In the genomic region with DNA sequence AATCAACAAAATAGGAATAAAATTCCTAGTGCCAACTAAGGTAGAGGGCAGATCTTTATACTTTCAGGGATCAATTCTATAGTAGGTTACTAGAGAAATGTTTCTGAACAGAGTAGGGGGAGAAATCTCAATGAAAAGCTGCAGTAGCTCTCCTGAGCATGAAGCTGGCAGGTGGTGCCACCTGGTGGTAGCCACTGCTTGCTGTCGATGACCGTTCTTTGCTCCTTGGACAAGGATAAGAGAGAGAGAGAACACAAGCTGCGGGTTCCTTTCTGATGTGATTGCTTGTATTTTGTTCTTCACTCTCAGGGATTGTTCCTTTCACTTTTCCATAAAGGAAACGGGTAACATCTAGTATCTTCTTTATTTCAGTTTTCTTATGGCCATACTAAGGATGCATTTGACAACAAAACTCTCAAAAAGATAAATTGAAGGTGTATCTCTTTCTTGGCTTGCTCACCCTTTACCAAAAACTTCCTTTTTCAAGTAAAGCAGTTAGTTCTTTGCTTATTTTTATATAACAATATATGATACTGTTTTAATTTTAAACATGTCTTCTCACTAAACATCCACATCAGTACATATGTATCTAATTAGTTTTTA, we compare ENCODE assay signal across 8 cellular contexts. TPM values are rescaled to one million over a fixed set of nuclear protein-coding genes. Genes with fewer than 3 reads are reported as not detected.
DNase-seq lines count a peak whose midpoint lies in the region; ATAC-seq, FAIRE-seq and TF ChIP-seq lines count a peak whose summit lies in the region.

No MANE protein-coding gene starts in this region.

- TF ChIP-seq RAD21 in H1 (IDR thresholded peaks at IDR 0.05 in 1 of 2, conservative IDR thresholded peaks at IDR 0.05 in 1 of 2; ENCODE audit: low read depth in 2 of 2, low read length in 2 of 2) = peak; percentile 88 to 89

- no peaks in the 10 kb centered on the region for H3K9me3 Mint-ChIP-seq in stimulated activated naive B cell treated with anti-CD40 and anti-IgM and Interleukin-4, amounts not matched to agents 10 μg/mL and 1 μg/mL and 100 μg/mL, for 72 hours

- H3K27ac ChIP-seq in H1 (ENCODE audit: low read depth, low read length) = no peak overlapping the region

- TF ChIP-seq CTCF in H1 (IDR thresholded peaks at IDR 0.05; ENCODE audit: control extremely low read depth in 1 of 3, insufficient read depth in 1 of 3, low read depth in 1 of 3, low read length in 3 of 3) = peak; percentile 90 to 93 (median 90)

- no peak overlapping the region for H2BK120ac ChIP-seq in H1 (replicated peaks; ENCODE audit: low read depth, low read length)

- FAIRE-seq in H1 (lab: Jason Lieb, UNC) = peak; percentile 84

- H3K27me3 ChIP-seq in H1 (replicated peaks in 1 of 4; ENCODE audit: control insufficient read depth in 3 of 4, extremely low read depth in 1 of 4, insufficient read depth in 3 of 4, low read length in 3 of 4) = no peaks in the 10 kb centered on the region

- no peak overlapping the region for H3K18ac ChIP-seq in H1 (ENCODE audit: extremely low read depth, low read length)

- H3K4me1 Mint-ChIP-seq in stimulated activated naive B cell treated with anti-CD40 and anti-IgM and Interleukin-4, amounts not matched to agents 10 μg/mL and 1 μg/mL and 100 μg/mL, for 72 hours = no peaks in the 10 kb centered on the region

- H2BK12ac ChIP-seq in H1 (ENCODE audit: low read depth, low read length) = no peak overlapping the region

- no peak overlapping the region for H4K5ac ChIP-seq in H1 (ENCODE audit: insufficient read length, low read depth, low read length)

- no peaks in the 10 kb centered on the region for H3K36me3 Mint-ChIP-seq in stimulated activated naive B cell treated with anti-CD40 and anti-IgM and Interleukin-4, amounts not matched to agents 10 μg/mL and 1 μg/mL and 100 μg/mL, for 72 hours

- H3K14ac ChIP-seq in H1 (ENCODE audit: insufficient read length) = no peak overlapping the region

- H3K9ac ChIP-seq in H1 (replicated peaks in 1 of 4; ENCODE audit: extremely low read depth in 1 of 4, low read depth in 3 of 4, low read length in 3 of 4) = no peak overlapping the region

- no peaks in the 10 kb centered on the region for H4K20me1 ChIP-seq in H1 (replicated peaks in 1 of 2; ENCODE audit: control insufficient read depth in 1 of 2, insufficient read depth in 2 of 2, low read length in 2 of 2)

- peaks cover 33 to 38% of the 10 kb centered on the region in 2 donors for H3K27me3 Mint-ChIP-seq in stimulated activated naive B cell treated with anti-CD40 and anti-IgM and Interleukin-4, amounts not matched to agents 10 μg/mL and 1 μg/mL and 100 μg/mL, for 72 hours

- no peaks in the 10 kb centered on the region for H3K36me3 ChIP-seq in H1 (ENCODE audit: control insufficient read depth in 2 of 4, insufficient read depth in 4 of 4, low read length in 3 of 4)

- peak; percentile 96 for ATAC-seq in HG03469 (IDR thresholded peaks at IDR 0.05; ENCODE audit: unreplicated experiment)
- ATAC-seq in stimulated activated naive B cell treated with anti-CD40 and anti-IgM and Interleukin-4, amounts not matched to agents 10 μg/mL and 1 μg/mL and 100 μg/mL, for 72 hours (replicated peaks) = peak; percentile 77 to 91

- H4K91ac ChIP-seq in H1 (replicated peaks; ENCODE audit: insufficient read length, low read length) = no peak overlapping the region

- H4K8ac ChIP-seq in H1 (ENCODE audit: extremely low read depth, insufficient read depth, low read length) = no peak overlapping the region

- H3K4me1 ChIP-seq in H1 (replicated peaks in 1 of 4; ENCODE audit: control insufficient read depth in 3 of 4, insufficient read depth in 4 of 4, low read length in 3 of 4) = no peaks in the 10 kb centered on the region

- no peak overlapping the region for H3K4me3 Mint-ChIP-seq in stimulated activated naive B cell treated with anti-CD40 and anti-IgM and Interleukin-4, amounts not matched to agents 10 μg/mL and 1 μg/mL and 100 μg/mL, for 72 hours

- H3K4me3 ChIP-seq in H1 (ENCODE audit: extremely low read depth in 1 of 4, insufficient read depth in 2 of 4, low read depth in 3 of 4, low read length in 4 of 4) = no peak overlapping the region

- H3K27ac Mint-ChIP-seq in stimulated activated naive B cell treated with anti-CD40 and anti-IgM and Interleukin-4, amounts not matched to agents 10 μg/mL and 1 μg/mL and 100 μg/mL, for 72 hours = no peak overlapping the region

- no peak overlapping the region for H2AK5ac ChIP-seq in H1 (ENCODE audit: low read depth, low read length)

- no peak for TF ChIP-seq EP300 in H1 (IDR thresholded peaks at IDR 0.05; ENCODE audit: borderline replicate concordance in 1 of 2, low read depth in 2 of 2, low read length in 2 of 2)

- H3K56ac ChIP-seq in H1 (replicated peaks; ENCODE audit: insufficient read length, low read depth, low read length) = no peak overlapping the region

- 19% methylated on average over 4 of the region's 4 CpGs; no CpG with 5 or more reads in 1 of the 2 experiments for WGBS in H1 (ENCODE audit: extremely low coverage in 1 of 2, insufficient coverage in 1 of 2, insufficient read length in 1 of 2, insufficient replicate concordance in 2 of 2, low coverage in 1 of 2, low lambda C conversion rate in 2 of 2, missing lambda C conversion rate in 1 of 2), 2 experiments

- no peaks in the 10 kb centered on the region for H3K23me2 ChIP-seq in H1 (ENCODE audit: low read depth, low read length)

- no peaks in the 10 kb centered on the region for H3K79me2 ChIP-seq in H1 (ENCODE audit: control insufficient read depth in 1 of 2, insufficient read depth in 2 of 2, low read length in 2 of 2)

- H3K79me1 ChIP-seq in H1 (ENCODE audit: low read depth, low read length) = no peaks in the 10 kb centered on the region

- POLR2A ChIA-PET in H1 (lab: Charles Lee; ENCODE audit: partially characterized antibody) = no interaction called here

- no peak for TF ChIP-seq POLR2A in H1 (IDR thresholded peaks at IDR 0.05; ENCODE audit: control extremely low read depth in 1 of 2, low read depth in 2 of 2, low read length in 2 of 2)

- no peak overlapping the region for H3K23ac ChIP-seq in H1 (ENCODE audit: insufficient read length)

- H2BK20ac ChIP-seq in H1 (ENCODE audit: low read length) = no peak overlapping the region

- no peak overlapping the region for H2BK5ac ChIP-seq in H1 (ENCODE audit: low read depth, low read length)

- no peak overlapping the region for H2BK15ac ChIP-seq in H1 (ENCODE audit: low read length)

- no peak overlapping the region for H3K4me2 ChIP-seq in H1 (ENCODE audit: insufficient read depth in 1 of 2, low read depth in 2 of 2, low read length in 2 of 2)

- H3K9me3 ChIP-seq in H1 (ENCODE audit: insufficient read depth in 2 of 2, low read depth in 1 of 2, low read length in 1 of 2) = no peaks in the 10 kb centered on the region

- no peak overlapping the region for H2AFZ ChIP-seq in H1 (ENCODE audit: low read length)

- H3K4ac ChIP-seq in H1 (replicated peaks; ENCODE audit: insufficient read length, low read depth, low read length) = no peak overlapping the region

- CTCF ChIA-PET in H1 (lab: Charles Lee; ENCODE audit: partially characterized antibody) = interaction anchor here (0.7 to 6.4 kb wide), 20 partner anchors 9 to 453 kb away, joined by 3 to 65 read pairs (median 5); a partner anchor contains a TSS

- DNase-seq in CD1c-positive myeloid dendritic cell (ENCODE audit: extremely low spot score) = peak; percentile 49
- peak; percentile 53 for DNase-seq in GM19240 (ENCODE audit: insufficient read length, low spot score)
- peak; percentile 75 for DNase-seq in NCI-H748 (lab: John Stamatoyannopoulos, UW; ENCODE audit: unreplicated experiment)
- DNase-seq in activated CD4-positive, alpha-beta T cell treated with anti-CD3 and anti-CD28 coated beads, Interleukin-2, amount 50 U/mL, for 48 hours = peak; percentile 67 to 77
- peak in 1 of 2 experiments; percentile 85 for DNase-seq in H1 (ENCODE audit: low read depth in 1 of 2, low spot score in 2 of 2)
- DNase-seq in midbrain (lab: John Stamatoyannopoulos, UW) = peak; percentile 72
- DNase-seq in stimulated activated naive B cell treated with anti-CD40 and anti-IgM and Interleukin-4, amounts not matched to agents 10 μg/mL and 1 μg/mL and 100 μg/mL, for 72 hours = peak; percentile 35

TF ChIP-seq in H1, 55 proteins besides CTCF, POLR2A, EP300 and RAD21:
- 0 out of 2 replicates have a peak, but pooled peaks have one; percentile 21 for TF ChIP-seq RXRA (IDR thresholded peaks at IDR 0.05; ENCODE audit: insufficient read depth, low read depth, low read length)
- TF ChIP-seq SP4 (IDR thresholded peaks at IDR 0.05; ENCODE audit: low read length) = no peak
- TF ChIP-seq CREB1 (IDR thresholded peaks at IDR 0.05) = 0 out of 2 replicates have a peak, but pooled peaks have one; percentile 26
- TF ChIP-seq TEAD4 (IDR thresholded peaks at IDR 0.05; ENCODE audit: low read depth, low read length) = 0 out of 2 replicates have a peak, but pooled peaks have one; percentile 8

RNA-seq across cellular contexts. Expression of a gene that starts 18.6 kb away (rescaled TPM):
- total RNA-seq in H1 (2021; fragmentation: NEBNext Ultra II Directional; extraction: Animal tissue kit (Norgen Biotek cat#: 25700)) = 71.5 and 75.2 TPM in 2 replicates
- 10.2 and 18.1 TPM in 2 replicates for polyA plus RNA-seq in H1 (2011; rRNA removed)
- polyA plus RNA-seq in H1 (2011; cell fraction: cytosol; rRNA removed) = 26.7 TPM
- polyA plus RNA-seq in H1 (2011; cell fraction: nucleus; rRNA removed) = 11.4 TPM
- 26.7 to 57.4 TPM (median 33.7 TPM) in 4 replicates for polyA plus RNA-seq in H1 (2012, experiment 1 of 2)
- polyA plus RNA-seq in H1 (2012, experiment 2 of 2) = 16.7 TPM
- polyA plus RNA-seq in H1 (2013, experiment 1 of 2) = 32.6 TPM
- 32.4 TPM for polyA plus RNA-seq in H1 (2013, experiment 2 of 2)
- polyA minus RNA-seq in H1 (2011; rRNA and poly(A)+ RNA removed) = 20.7 and 22.7 TPM in 2 replicates
- polyA minus RNA-seq in H1 (2011; cell fraction: cytosol; rRNA and poly(A)+ RNA removed) = 22.7 TPM
- polyA minus RNA-seq in H1 (2011; cell fraction: nucleus; rRNA and poly(A)+ RNA removed) = 85.0 TPM
